ENCODE assay signal across 8 cellular contexts in the genomic region with DNA sequence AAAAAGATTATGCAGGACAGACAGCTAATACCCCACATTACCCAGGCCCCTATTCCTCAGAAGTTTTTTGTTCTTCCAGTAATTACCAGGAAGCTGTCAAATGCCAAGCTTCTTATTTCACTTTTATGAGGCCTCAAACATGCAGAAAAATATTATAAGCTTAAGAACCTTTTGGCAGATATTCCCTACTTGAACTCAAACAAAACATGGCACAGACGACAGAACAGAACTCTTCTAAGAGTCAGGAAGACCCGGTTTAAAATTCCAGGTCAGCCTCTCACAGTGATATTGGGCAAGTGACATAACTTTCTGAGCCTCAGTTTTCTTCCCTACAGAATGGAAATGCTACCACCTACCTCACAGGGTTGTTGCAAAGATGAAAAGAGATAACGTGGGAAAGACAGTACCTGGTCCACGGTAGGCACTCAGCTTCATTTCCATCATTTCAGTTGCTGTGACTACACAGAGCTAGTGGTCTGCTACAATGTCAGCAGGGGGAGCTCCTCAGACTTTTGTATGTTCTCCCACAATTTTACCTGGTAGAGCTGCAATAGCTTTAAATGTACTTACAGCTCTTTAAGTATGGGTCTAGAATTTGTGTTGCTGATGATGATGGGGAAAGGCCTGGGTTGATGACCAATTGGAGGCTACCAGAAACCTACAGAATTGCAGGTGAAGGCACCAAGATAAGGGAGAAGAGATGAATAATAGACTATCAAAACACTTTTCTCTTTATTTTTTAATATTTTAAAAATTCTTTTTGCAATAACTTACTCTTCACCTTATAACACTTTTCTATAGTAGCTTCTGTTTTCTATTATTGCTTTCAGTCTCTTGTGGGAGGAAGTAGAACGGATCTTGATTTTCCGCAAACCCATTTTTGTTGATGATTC.
DNase-seq lines count a peak whose midpoint lies in the region; ATAC-seq and TF ChIP-seq lines count a peak whose summit lies in the region.

No MANE protein-coding gene starts in this region.

- H3K4me3 ChIP-seq in fibroblast of the aortic adventitia (ENCODE audit: low read depth, low read length) (no peak overlapping the region), psoas muscle (no peak overlapping the region)

- H3K36me3 Mint-ChIP-seq in CD4-positive, alpha-beta T cell (ENCODE audit: low read depth) = peaks cover 55% of the 10 kb centered on the region
- peaks cover 9% of the 10 kb centered on the region for H3K36me3 Mint-ChIP-seq in mesothelial cell of epicardium

- peaks cover 5% of the 10 kb centered on the region for H3K4me1 Mint-ChIP-seq in CD4-positive, alpha-beta T cell (ENCODE audit: low read depth)
- H3K4me1 Mint-ChIP-seq in mesothelial cell of epicardium = peaks cover 7% of the 10 kb centered on the region

- TF ChIP-seq CTCF in CD4-positive, alpha-beta T cell (IDR thresholded peaks at IDR 0.05) = peak; percentile 42
- TF ChIP-seq CTCF in fibroblast of the aortic adventitia (IDR thresholded peaks at IDR 0.05; ENCODE audit: insufficient read depth, low read length) (peak; percentile 69), psoas muscle (IDR thresholded peaks at IDR 0.05) (peak; percentile 42), mesothelial cell of epicardium (IDR thresholded peaks at IDR 0.05; ENCODE audit: unreplicated experiment) (no peak)

- intact Hi-C loops in CD4-positive, alpha-beta T cell (cut with DNase I, micrococcal nuclease) = loop anchor here (1.0 to 5.0 kb wide), 2 partner anchors 127 kb away; partner anchors contain the start of genes ATG13 (in 2 of the 2) and HARBI1 (in 2 of the 2)
- intact Hi-C loops in psoas muscle (cut with DNase I) = loop anchor here (5.0 kb wide), 2 partner anchors 32 to 47 kb away; no protein-coding TSS in a partner anchor

- H3K27ac Mint-ChIP-seq in CD4-positive, alpha-beta T cell = no peak overlapping the region
- no peak overlapping the region for H3K27ac Mint-ChIP-seq in mesothelial cell of epicardium

- POLR2A ChIA-PET in CD4-positive, alpha-beta T cell (lab: Charles Lee) = interaction anchor here (1.3 to 1.7 kb wide), 3 partner anchors 104 to 159 kb away, joined by 3 to 11 read pairs (median 3); partner anchors contain the start of genes AMBRA1, ATG13 and HARBI1

- peaks cover 5 to 18% of the 10 kb centered on the region in 2 donors for H3K36me3 ChIP-seq in psoas muscle (ENCODE audit: insufficient read depth in 1 of 2, low read depth in 1 of 2)

- no peaks in the 10 kb centered on the region for H3K27me3 ChIP-seq in CD4-positive, alpha-beta T cell (ENCODE audit: control insufficient read depth, insufficient read depth, low read length)
- H3K27me3 ChIP-seq in psoas muscle (ENCODE audit: insufficient read depth in 3 of 3, low read length in 2 of 3) = no peaks in the 10 kb centered on the region

- peak; percentile 39 for ATAC-seq in CD4-positive, alpha-beta T cell (ENCODE audit: poor library complexity)
- peak; percentile 59 for ATAC-seq in GM19351 (IDR thresholded peaks at IDR 0.05; ENCODE audit: unreplicated experiment)
- peak; percentile 55 to 79 for ATAC-seq in activated CD4-positive, CD25-positive, alpha-beta regulatory T cell treated with anti-CD3 and anti-CD28 coated beads, Interleukin-2, amount 50 U/mL, for 24 hours
- ATAC-seq in psoas muscle = peak in 1 of 4 donors; percentile 59
- ATAC-seq in GM21737 (IDR thresholded peaks at IDR 0.05; ENCODE audit: unreplicated experiment) = no peak

- DNase-seq in CD4-positive, alpha-beta T cell = peak in 6 of 10 experiments; percentile 1 to 21 (median 4)
- DNase-seq in NCI-H2171 treated with DMSO at 0.1 percent for 48 hours (lab: John Stamatoyannopoulos, UW) (peak; percentile 41), fibroblast of the aortic adventitia (ENCODE audit: low read depth) (peak; percentile 59), psoas muscle (no peak), mesothelial cell of epicardium (ENCODE audit: low spot score in 2 of 2, unreplicated experiment in 2 of 2) (no peak)

- peaks cover 6% of the 10 kb centered on the region for H3K4me1 ChIP-seq in psoas muscle

- no peaks in the 10 kb centered on the region for H3K9me3 Mint-ChIP-seq in CD4-positive, alpha-beta T cell
- H3K9me3 Mint-ChIP-seq in mesothelial cell of epicardium = no peaks in the 10 kb centered on the region

- 74 to 79% (median 74%) methylated on average over 6 of the region's 6 CpGs for WGBS in psoas muscle, 3 donors

- no peaks in the 10 kb centered on the region for H3K9me3 ChIP-seq in CD4-positive, alpha-beta T cell (ENCODE audit: control insufficient read depth, low read length)
- no peaks in the 10 kb centered on the region for H3K9me3 ChIP-seq in psoas muscle

- no peaks in the 10 kb centered on the region for H3K27me3 Mint-ChIP-seq in CD4-positive, alpha-beta T cell
- H3K27me3 Mint-ChIP-seq in mesothelial cell of epicardium (ENCODE audit: low read depth) = no peaks in the 10 kb centered on the region

- CTCF ChIA-PET in CD4-positive, alpha-beta T cell (lab: Charles Lee) = interaction anchor here (1.0 to 2.1 kb wide), 6 partner anchors 13 to 181 kb away, joined by 3 to 6 read pairs (median 4); no protein-coding TSS in a partner anchor

- no peak overlapping the region for H3K27ac ChIP-seq in CD4-positive, alpha-beta T cell (ENCODE audit: low read depth, low read length)
- no peak overlapping the region for H3K27ac ChIP-seq in psoas muscle

- no peak overlapping the region for H3K4me3 Mint-ChIP-seq in CD4-positive, alpha-beta T cell
- H3K4me3 Mint-ChIP-seq in mesothelial cell of epicardium = no peak overlapping the region

Comparison
In these comparisons a context has a peak if more than half of its experiments do, and no peak if none do; other contexts are left out.
1. DNase-seq: peak in CD4-positive, alpha-beta T cell (6 of 10), NCI-H2171 treated with DMSO at 0.1 percent for 48 hours (single experiment) and fibroblast of the aortic adventitia (single experiment); none in psoas muscle (0 of 2) and mesothelial cell of epicardium (0 of 2).